10 cellular contexts compared by ENCODE assay signal in genomic region chr7:100884741-100885439, GRCh38. TPM values are rescaled to one million over a fixed set of nuclear protein-coding genes. Genes with fewer than 3 reads are reported as not detected.
DNase-seq lines count a peak whose midpoint lies in the region; ATAC-seq and TF ChIP-seq lines count a peak whose summit lies in the region.
"Had no signal": no experiment of that assay in that cellular context is flagged by ENCODE, and none has a peak within 500 bp of the region (broad histone marks: within the 10 kb centered on the region; RNA-seq: fewer than 3 reads in every experiment).

No MANE protein-coding gene starts in this region.

- H3K36me3 ChIP-seq in Karpas-422 (ENCODE audit: insufficient read depth, low read length) (peaks cover 32% of the 10 kb centered on the region), gastroesophageal sphincter (peaks cover 0 to 88% of the 10 kb centered on the region in 2 donors)

- WGBS in gastroesophageal sphincter (ENCODE audit: low coverage in 1 of 2), 2 donors: 87% methylated on average over 19 to 26 of the region's 29 CpGs

- H3K9ac ChIP-seq in Karpas-422 (ENCODE audit: low read length): no peak overlapping the region

- peak overlapping the region; percentile 49 for H3K4me3 Mint-ChIP-seq in CD4-positive, alpha-beta T cell
- peak overlapping the region; percentile 65 for H3K4me3 Mint-ChIP-seq in activated CD4-positive, alpha-beta memory T cell treated with anti-CD3 and anti-CD28 coated beads, Interleukin-2, amount 10 ng/mL, durations not matched to agents 7 days and 5 days
- no peak overlapping the region for H3K4me3 Mint-ChIP-seq in glutamatergic neuron (ENCODE audit: unreplicated experiment)

- no peak for TF ChIP-seq EP300 in gastroesophageal sphincter (IDR thresholded peaks at IDR 0.05)

- peaks cover 32% of the 10 kb centered on the region for H3K79me2 ChIP-seq in Karpas-422 (ENCODE audit: low read length)

- no peak overlapping the region for H3K27ac ChIP-seq in CD4-positive, alpha-beta T cell (ENCODE audit: low read depth, low read length)
- H3K27ac ChIP-seq in Karpas-422 (ENCODE audit: low read length): no peak overlapping the region
- no peak overlapping the region for H3K27ac ChIP-seq in gastroesophageal sphincter

- no peaks in the 10 kb centered on the region for H3K27me3 Mint-ChIP-seq in CD4-positive, alpha-beta T cell
- no peaks in the 10 kb centered on the region for H3K27me3 Mint-ChIP-seq in activated CD4-positive, alpha-beta memory T cell treated with anti-CD3 and anti-CD28 coated beads, Interleukin-2, amount 10 ng/mL, durations not matched to agents 7 days and 5 days
- peaks cover 11% of the 10 kb centered on the region for H3K27me3 Mint-ChIP-seq in glutamatergic neuron (ENCODE audit: unreplicated experiment)

- CTCF ChIA-PET in CD4-positive, alpha-beta T cell (lab: Charles Lee): no interaction called here
- CTCF ChIA-PET in activated CD4-positive, alpha-beta memory T cell treated with anti-CD3 and anti-CD28 coated beads, Interleukin-2, amount 10 ng/mL, durations not matched to agents 7 days and 5 days (lab: Charles Lee): interaction anchor here (0.7 kb wide), 1 partner anchor 33 kb away, joined by 3 read pairs; the partner anchor contains the start of gene SLC12A9

- no peaks in the 10 kb centered on the region for H3K27me3 ChIP-seq in CD4-positive, alpha-beta T cell (ENCODE audit: control insufficient read depth, insufficient read depth, low read length)
- H3K27me3 ChIP-seq in Karpas-422 (ENCODE audit: low read length) (no peaks in the 10 kb centered on the region), gastroesophageal sphincter (no peaks in the 10 kb centered on the region)

- H4K20me1 ChIP-seq in Karpas-422 (ENCODE audit: insufficient read depth, low read depth, low read length): peaks cover 22% of the 10 kb centered on the region

- POLR2A ChIA-PET in CD4-positive, alpha-beta T cell (lab: Charles Lee): interaction anchor here (6.3 kb wide), 1 partner anchor 8 kb away, joined by 206 read pairs; the partner anchor contains the start of gene SRRT
- POLR2A ChIA-PET in activated CD4-positive, alpha-beta memory T cell treated with anti-CD3 and anti-CD28 coated beads, Interleukin-2, amount 10 ng/mL, durations not matched to agents 7 days and 5 days (lab: Charles Lee): interaction anchor here (1.5 to 7.4 kb wide), 2 partner anchors 9 to 179 kb away, joined by 3 to 251 read pairs; partner anchors contain the start of genes POP7 and SRRT

- no peaks in the 10 kb centered on the region for H3K9me2 ChIP-seq in Karpas-422 (replicated peaks; ENCODE audit: insufficient read depth, low read length)

- H3K4me3 ChIP-seq in Karpas-422 (ENCODE audit: low read length) (no peak overlapping the region), gastroesophageal sphincter (no peak overlapping the region)

- H3K9me3 Mint-ChIP-seq in CD4-positive, alpha-beta T cell: no peaks in the 10 kb centered on the region
- H3K9me3 Mint-ChIP-seq in activated CD4-positive, alpha-beta memory T cell treated with anti-CD3 and anti-CD28 coated beads, Interleukin-2, amount 10 ng/mL, durations not matched to agents 7 days and 5 days: no peaks in the 10 kb centered on the region
- peaks cover 19% of the 10 kb centered on the region for H3K9me3 Mint-ChIP-seq in glutamatergic neuron (ENCODE audit: unreplicated experiment)

- peaks cover 33% of the 10 kb centered on the region for H3K4me1 ChIP-seq in Karpas-422 (ENCODE audit: low read length)
- peaks cover 0 to 51% (median 12%) of the 10 kb centered on the region in 3 donors for H3K4me1 ChIP-seq in gastroesophageal sphincter

- H3K4me1 Mint-ChIP-seq in CD4-positive, alpha-beta T cell (ENCODE audit: low read depth): peaks cover 56% of the 10 kb centered on the region
- peaks cover 68% of the 10 kb centered on the region for H3K4me1 Mint-ChIP-seq in activated CD4-positive, alpha-beta memory T cell treated with anti-CD3 and anti-CD28 coated beads, Interleukin-2, amount 10 ng/mL, durations not matched to agents 7 days and 5 days
- peaks cover 12% of the 10 kb centered on the region for H3K4me1 Mint-ChIP-seq in glutamatergic neuron (ENCODE audit: low read depth, unreplicated experiment)

- H3K4me2 ChIP-seq in Karpas-422 (ENCODE audit: low read depth, low read length, poor library complexity, severe bottlenecking): no peak overlapping the region

- intact Hi-C loops in CD4-positive, alpha-beta T cell (cut with DNase I, micrococcal nuclease): loop anchor here in 1 of 2 experiments (5.0 kb wide), 1 partner anchor 282 kb away; the partner anchor contains the start of gene VGF

- no peaks in the 10 kb centered on the region for H3K9me3 ChIP-seq in CD4-positive, alpha-beta T cell (ENCODE audit: control insufficient read depth, low read length)
- H3K9me3 ChIP-seq in Karpas-422 (ENCODE audit: low read length) (no peaks in the 10 kb centered on the region), gastroesophageal sphincter (no peaks in the 10 kb centered on the region)

- peak overlapping the region; percentile 75 for H3K27ac Mint-ChIP-seq in CD4-positive, alpha-beta T cell
- H3K27ac Mint-ChIP-seq in activated CD4-positive, alpha-beta memory T cell treated with anti-CD3 and anti-CD28 coated beads, Interleukin-2, amount 10 ng/mL, durations not matched to agents 7 days and 5 days: peak overlapping the region; percentile 95
- H3K27ac Mint-ChIP-seq in glutamatergic neuron (ENCODE audit: unreplicated experiment): peak overlapping the region; percentile 85

- ATAC-seq in CD4-positive, alpha-beta T cell (ENCODE audit: poor library complexity): no peak
- no peak for ATAC-seq in HG03442 (IDR thresholded peaks at IDR 0.05; ENCODE audit: unreplicated experiment)
- no peak for ATAC-seq in HG02884 (IDR thresholded peaks at IDR 0.05; ENCODE audit: unreplicated experiment)
- no peak for ATAC-seq in gastroesophageal sphincter

- no peak overlapping the region for H2AFZ ChIP-seq in Karpas-422 (ENCODE audit: low read length)

- peaks cover 88% of the 10 kb centered on the region for H3K36me3 Mint-ChIP-seq in CD4-positive, alpha-beta T cell (ENCODE audit: low read depth)
- H3K36me3 Mint-ChIP-seq in activated CD4-positive, alpha-beta memory T cell treated with anti-CD3 and anti-CD28 coated beads, Interleukin-2, amount 10 ng/mL, durations not matched to agents 7 days and 5 days (ENCODE audit: low read depth): peaks cover 82% of the 10 kb centered on the region
- peaks cover 12% of the 10 kb centered on the region for H3K36me3 Mint-ChIP-seq in glutamatergic neuron (ENCODE audit: unreplicated experiment)

- DNase-seq in CD4-positive, alpha-beta T cell: peak in 1 of 10 experiments; percentile 44
- DNase-seq in Karpas-422: peak; percentile 37
- peak; percentile 58 for DNase-seq in activated CD4-positive, alpha-beta memory T cell treated with anti-CD3 and anti-CD28 coated beads, Interleukin-2, amount 10 ng/mL, durations not matched to agents 7 days and 5 days
- DNase-seq in glutamatergic neuron: no peak
- DNase-seq: DMS153, MM.1S, NCI-H748 treated with DMSO at 0.1 percent for 48 hours had no signal

- no peak for TF ChIP-seq POLR2A in gastroesophageal sphincter (IDR thresholded peaks at IDR 0.05)

- TF ChIP-seq CTCF in CD4-positive, alpha-beta T cell (IDR thresholded peaks at IDR 0.05): no peak
- TF ChIP-seq CTCF in glutamatergic neuron (IDR thresholded peaks at IDR 0.05; ENCODE audit: partially characterized antibody, unreplicated experiment) (no peak), gastroesophageal sphincter (IDR thresholded peaks at IDR 0.05) (no peak)

RNA-seq across cellular contexts. Expression of gene UFSP1, which starts 4.6 kb away (rescaled TPM):
- 1 to 10 TPM; 1.1 to 1.5 TPM for total RNA-seq in CD4-positive, alpha-beta T cell
- 3.3 and 17.2 TPM in 2 replicates for total RNA-seq in Karpas-422 (2014; rRNA removed; shearing (Covaris generic); ENCODE audit: low replicate concordance)
- 1 to 10 TPM; 2.1 to 3.0 TPM for total RNA-seq in activated CD4-positive, alpha-beta memory T cell treated with anti-CD3 and anti-CD28 coated beads, Interleukin-2, amount 10 ng/mL, durations not matched to agents 7 days and 5 days
- total RNA-seq in glutamatergic neuron (ENCODE audit: unreplicated experiment): 3.2 TPM
- 1 to 10 TPM; 5.4 to 9.2 (median 7.7) TPM for total RNA-seq in gastroesophageal sphincter

RNA-seq across cellular contexts. Expression of gene SRRT, which starts 10.0 kb away (rescaled TPM):
- 100 to 1,000 TPM; 355 to 382 TPM for total RNA-seq in CD4-positive, alpha-beta T cell
- total RNA-seq in Karpas-422 (2014; rRNA removed; shearing (Covaris generic); ENCODE audit: low replicate concordance): 65.8 and 103 TPM in 2 replicates
- total RNA-seq in activated CD4-positive, alpha-beta memory T cell treated with anti-CD3 and anti-CD28 coated beads, Interleukin-2, amount 10 ng/mL, durations not matched to agents 7 days and 5 days: 100 to 1,000 TPM; 202 to 205 TPM
- total RNA-seq in glutamatergic neuron (ENCODE audit: unreplicated experiment) (213 TPM), gastroesophageal sphincter (10 to 100 TPM; 47.5 to 73.4 (median 57.0) TPM)

RNA-seq across cellular contexts. Expression of gene ACHE, which starts 10.8 kb away (rescaled TPM):
- under 1 TPM; 0.14 to 0.22 TPM for total RNA-seq in CD4-positive, alpha-beta T cell
- total RNA-seq in Karpas-422 (2014; rRNA removed; shearing (Covaris generic); ENCODE audit: low replicate concordance): not detected in 2 replicates
- under 1 TPM in 1 of 2 experiments, not detected in 1; 0.13 TPM for total RNA-seq in activated CD4-positive, alpha-beta memory T cell treated with anti-CD3 and anti-CD28 coated beads, Interleukin-2, amount 10 ng/mL, durations not matched to agents 7 days and 5 days
- total RNA-seq in glutamatergic neuron (ENCODE audit: unreplicated experiment) (30.0 TPM), gastroesophageal sphincter (1 to 10 TPM in 3 of 4 donors, under 1 TPM in 1; 0.62 to 3.6 (median 1.1) TPM)

RNA-seq across cellular contexts. Expression of gene TRIP6, which starts 17.7 kb away (rescaled TPM):
- 1 to 10 TPM; 4.3 to 6.1 TPM for total RNA-seq in CD4-positive, alpha-beta T cell
- 19.5 and 30.5 TPM in 2 replicates for total RNA-seq in Karpas-422 (2014; rRNA removed; shearing (Covaris generic); ENCODE audit: low replicate concordance)
- 10 to 100 TPM; 28.9 to 30.1 TPM for total RNA-seq in activated CD4-positive, alpha-beta memory T cell treated with anti-CD3 and anti-CD28 coated beads, Interleukin-2, amount 10 ng/mL, durations not matched to agents 7 days and 5 days
- 13.1 TPM for total RNA-seq in glutamatergic neuron (ENCODE audit: unreplicated experiment)
- 10 to 100 TPM; 71.9 to 94.3 (median 89.5) TPM for total RNA-seq in gastroesophageal sphincter

RNA-seq across cellular contexts. Expression of gene SLC12A9, which starts 32.4 kb away (rescaled TPM):
- total RNA-seq in CD4-positive, alpha-beta T cell: 10 to 100 TPM; 26.3 to 28.2 TPM
- 21.0 and 33.9 TPM in 2 replicates for total RNA-seq in Karpas-422 (2014; rRNA removed; shearing (Covaris generic); ENCODE audit: low replicate concordance)
- 10 to 100 TPM; 34.0 to 36.3 TPM for total RNA-seq in activated CD4-positive, alpha-beta memory T cell treated with anti-CD3 and anti-CD28 coated beads, Interleukin-2, amount 10 ng/mL, durations not matched to agents 7 days and 5 days
- total RNA-seq in glutamatergic neuron (ENCODE audit: unreplicated experiment): 36.7 TPM
- 10 to 100 TPM; 11.2 to 32.9 (median 20.2) TPM for total RNA-seq in gastroesophageal sphincter
